ENCODE assay signal across 8 cellular contexts in genomic region chr6:42783177-42783875, GRCh38. TPM values are rescaled to one million over a fixed set of nuclear protein-coding genes. Genes with fewer than 3 reads are reported as not detected.
DNase-seq lines count a peak whose midpoint lies in the region; ATAC-seq and TF ChIP-seq lines count a peak whose summit lies in the region.

No MANE protein-coding gene starts in this region.

- H3K4me3 ChIP-seq in dorsolateral prefrontal cortex (peak overlapping the region; percentile 61 to 98 (median 87)), lower leg skin (ENCODE audit: low read depth, poor library complexity, severe bottlenecking) (peak overlapping the region; percentile 64)

- peak overlapping the region; percentile 99 to 100 (median 100) for H3K27ac ChIP-seq in dorsolateral prefrontal cortex

- ATAC-seq in HG02642 (IDR thresholded peaks at IDR 0.05; ENCODE audit: poor library complexity, unreplicated experiment) (peak; percentile 53), HG02678 (IDR thresholded peaks at IDR 0.05; ENCODE audit: unreplicated experiment) (no peak)

- 0 to 1% methylated on average over 40 to 53 of the region's 79 CpGs for WGBS in lower leg skin, 2 donors

- no peak for TF ChIP-seq POLR2A in lower leg skin (IDR thresholded peaks at IDR 0.05)

- TF ChIP-seq CTCF in dorsolateral prefrontal cortex (IDR thresholded peaks at IDR 0.05 in 54 of 56, conservative IDR thresholded peaks at IDR 0.05 in 2 of 56; ENCODE audit: low read depth in 1 of 56, partially characterized antibody in 56 of 56) = peak in 13 of 56 donors; percentile 8 to 37 (median 19)
- TF ChIP-seq CTCF in lower leg skin (IDR thresholded peaks at IDR 0.05) = no peak

- H3K27me3 ChIP-seq in dorsolateral prefrontal cortex = no peaks in the 10 kb centered on the region

- intact Hi-C loops in dorsolateral prefrontal cortex (cut with DNase I) (loop anchor here (2.0 to 10.0 kb wide), 3 partner anchors 59 to 95 kb away; partner anchors contain the start of genes RPL7L1 (in 2 of the 2) and PRPH2 (in 1 of the 2)), lower leg skin (cut with DNase I; ENCODE audit: low total_unique reads) (no loop called here)

- DNase-seq in ELR (ENCODE audit: low read depth) (peak; percentile 78), NCI-H226 (peak; percentile 54), dorsolateral prefrontal cortex (peak; percentile 60 to 83 (median 66)), lower leg skin (ENCODE audit: low spot score in 2 of 2) (peak; percentile 57 to 94)
- peak; percentile 80 for DNase-seq in activated CD4-positive, alpha-beta T cell treated with anti-CD3 and anti-CD28 coated beads, Interleukin-2, amount 50 U/mL, for 1 hour
- peak; percentile 75 for DNase-seq in stimulated activated CD4-positive, alpha-beta T cell treated with anti-CD3 and anti-CD28 coated beads, Interleukin-4, amount 100 ng/mL, for 24 hours

RNA-seq across cellular contexts. Expression of gene BICRAL, which starts 1.5 kb away (rescaled TPM):
- 10 to 100 TPM; 23.2 to 39.9 (median 31.0) TPM for total RNA-seq in dorsolateral prefrontal cortex
- 10 to 100 TPM; 19.4 to 23.4 (median 20.5) TPM for total RNA-seq in lower leg skin

RNA-seq across cellular contexts. Expression of gene TBCC, which starts 37.4 kb away (rescaled TPM):
- 10 to 100 TPM; 12.9 to 35.3 (median 26.6) TPM for total RNA-seq in dorsolateral prefrontal cortex
- total RNA-seq in lower leg skin = 10 to 100 TPM; 40.3 to 55.5 (median 45.3) TPM
